In genomic region chr1:71047635-71048607, GRCh38 we compare ENCODE assay signal across 8 cellular contexts. TPM values are rescaled to one million over a fixed set of nuclear protein-coding genes. Genes with fewer than 3 reads are reported as not detected.
DNase-seq lines count a peak whose midpoint lies in the region; ATAC-seq lines count a peak whose summit lies in the region.

Gene PTGER3, minus strand, starts transcription at chr1:71047816. Its CDS starts 239 bp downstream, at chr1:71047577.

- peaks cover 33 to 52% of the 10 kb centered on the region in 2 donors for H3K27me3 Mint-ChIP-seq in effector memory CD8-positive, alpha-beta T cell

- H3K9ac ChIP-seq in mucosa of rectum (ENCODE audit: low read depth in 1 of 2, low read length in 2 of 2) (no peak within 1 kb of the TSS), stomach smooth muscle (ENCODE audit: low read length in 2 of 2) (peak within 1 kb of the TSS in 1 of 2 donors; percentile 68)

- H3K4me3 Mint-ChIP-seq in effector memory CD8-positive, alpha-beta T cell, result peak within 1 kb of the TSS; percentile 77 to 83

- no peaks in the 10 kb centered on the region for H3K36me3 ChIP-seq in MG63
- no peaks in the 10 kb centered on the region for H3K36me3 ChIP-seq in mucosa of rectum (ENCODE audit: control insufficient read depth in 2 of 2, insufficient read depth in 2 of 2, low read length in 2 of 2)
- no peaks in the 10 kb centered on the region for H3K36me3 ChIP-seq in stomach smooth muscle (ENCODE audit: control insufficient read depth in 2 of 2, insufficient read depth in 2 of 2, low read length in 2 of 2)

- H3K4me1 ChIP-seq in mucosa of rectum (ENCODE audit: control insufficient read depth in 2 of 2, insufficient read depth in 2 of 2, low read length in 2 of 2) (peaks cover 5 to 15% of the 10 kb centered on the region in 2 donors), stomach smooth muscle (ENCODE audit: control insufficient read depth, insufficient read depth, low read length) (peaks cover 12% of the 10 kb centered on the region)

- peak; percentile 67 for ATAC-seq in effector memory CD8-positive, alpha-beta T cell (replicated peaks)

- no peaks in the 10 kb centered on the region for H3K9me3 Mint-ChIP-seq in effector memory CD8-positive, alpha-beta T cell

- peak within 1 kb of the TSS in 1 of 2 donors; percentile 35 for H3K27ac Mint-ChIP-seq in effector memory CD8-positive, alpha-beta T cell

- H3K9me3 ChIP-seq in MG63 (no peaks in the 10 kb centered on the region), mucosa of rectum (ENCODE audit: control insufficient read depth in 2 of 2, low read length in 2 of 2) (no peaks in the 10 kb centered on the region), stomach smooth muscle (ENCODE audit: control insufficient read depth in 2 of 2, low read length in 2 of 2) (no peaks in the 10 kb centered on the region)

- H3K4me1 Mint-ChIP-seq in effector memory CD8-positive, alpha-beta T cell (ENCODE audit: low read depth in 2 of 2), result peaks cover 16 to 23% of the 10 kb centered on the region in 2 donors

- H3K27me3 ChIP-seq in MG63 (peaks cover 32% of the 10 kb centered on the region), mucosa of rectum (ENCODE audit: control insufficient read depth in 2 of 2, insufficient read depth in 2 of 2, low read length in 2 of 2) (peaks cover 15 to 36% of the 10 kb centered on the region in 2 donors), stomach smooth muscle (ENCODE audit: control insufficient read depth in 1 of 2, insufficient read depth in 2 of 2, low read length in 2 of 2) (peaks cover 3 to 21% of the 10 kb centered on the region in 2 donors)

- H3K4me3 ChIP-seq in MG63 (peak within 1 kb of the TSS; percentile 26), mucosa of rectum (ENCODE audit: low read length in 2 of 2) (peak within 1 kb of the TSS; percentile 64 to 65), stomach smooth muscle (ENCODE audit: low read length in 2 of 2) (peak within 1 kb of the TSS; percentile 77 to 90)

- H3K27ac ChIP-seq in mucosa of rectum (ENCODE audit: low read depth in 2 of 2, low read length in 2 of 2) (no peak within 1 kb of the TSS), stomach smooth muscle (ENCODE audit: low read length) (no peak within 1 kb of the TSS)

- peak; percentile 39 for DNase-seq in activated gamma-delta T cell treated with Interleukin-2 at 50 U/mL for 16 hours
- no peak for DNase-seq in activated gamma-delta T cell (lab: John Stamatoyannopoulos, UW)
- DNase-seq in MG63, result peak; percentile 28
- peak; percentile 35 for DNase-seq in activated CD4-positive, alpha-beta T cell treated with anti-CD3 and anti-CD28 coated beads, Interleukin-2, amount 50 U/mL, for 1 hour
- DNase-seq in effector memory CD8-positive, alpha-beta T cell, result peak; percentile 17 to 31 (median 24)
- DNase-seq in epidermal melanocyte (ENCODE audit: insufficient read length, low spot score), result no peak

- peaks cover 9% of the 10 kb centered on the region for H3K36me3 Mint-ChIP-seq in effector memory CD8-positive, alpha-beta T cell (ENCODE audit: insufficient read depth)

RNA-seq across cellular contexts. Expression of gene PTGER3, which starts in this region (rescaled TPM):
- total RNA-seq in MG63 (2014; rRNA removed; shearing (Covaris generic); ENCODE audit: low replicate concordance), result not detected in 2 replicates

Comparison
In these comparisons a context has a peak if more than half of its experiments do, and no peak if none do; other contexts are left out.
1. DNase-seq: peak in activated gamma-delta T cell treated with Interleukin-2 at 50 U/mL for 16 hours (single experiment), activated CD4-positive, alpha-beta T cell treated with anti-CD3 and anti-CD28 coated beads, Interleukin-2, amount 50 U/mL, for 1 hour (single experiment) and effector memory CD8-positive, alpha-beta T cell (3 of 3); none in activated gamma-delta T cell (single experiment) and epidermal melanocyte (single experiment).
2. Peak in DNase-seq and H3K4me3 ChIP-seq in MG63; RNA of the gene not detected or under 1 TPM.
3. H3K4me3 ChIP-seq: peak in every context shown above with its lines; median percentile 84 in stomach smooth muscle; 64 in mucosa of rectum; 26 in MG63.